In genomic region chr14:46250113-46250703, GRCh38 we compare ENCODE assay signal across 8 cellular contexts.
A peak's percentile ranks its signal among the peaks of the same experiment; 100 is the strongest.
DNase-seq lines count a peak whose midpoint lies in the region; ATAC-seq and TF ChIP-seq lines count a peak whose summit lies in the region.

No MANE protein-coding gene starts in this region.

- POLR2A ChIA-PET in PC-9 (lab: Charles Lee; ENCODE audit: unreplicated experiment), result no interaction called here

- H3K9me2 ChIP-seq in PC-9 (ENCODE audit: insufficient read depth), result no peaks in the 10 kb centered on the region

- H3K9me3 ChIP-seq in right atrium auricular region (no peaks in the 10 kb centered on the region), right cardiac atrium (ENCODE audit: control insufficient read depth, low read length) (no peaks in the 10 kb centered on the region), PC-9 (ENCODE audit: insufficient read depth, low read depth) (no peaks in the 10 kb centered on the region)

- H3F3A ChIP-seq in PC-9 (ENCODE audit: insufficient read depth, low read depth), result no peaks in the 10 kb centered on the region

- no peaks in the 10 kb centered on the region for H3K79me2 ChIP-seq in PC-9 (ENCODE audit: low read depth)

- H3K27me3 Mint-ChIP-seq in CD14-positive monocyte (ENCODE audit: low read depth in 3 of 3), result peaks cover 1 to 2% (median 2%) of the 10 kb centered on the region in 3 donors

- peak; percentile 15 to 57 for TF ChIP-seq CTCF in right atrium auricular region (IDR thresholded peaks at IDR 0.05)
- TF ChIP-seq CTCF in PC-9 (conservative IDR thresholded peaks at IDR 0.05), result peak; percentile 74
- no peak for TF ChIP-seq CTCF in CD14-positive monocyte (IDR thresholded peaks at IDR 0.05)

- CTCF ChIA-PET in PC-9 (lab: Charles Lee), result interaction anchor here (0.7 kb wide), 1 partner anchor 341 kb away, joined by 18 read pairs; no protein-coding TSS in a partner anchor

- no peak overlapping the region for H3K27ac ChIP-seq in right atrium auricular region
- no peak overlapping the region for H3K27ac ChIP-seq in right cardiac atrium (ENCODE audit: low read length)
- H3K27ac ChIP-seq in PC-9, result no peak overlapping the region

- no peaks in the 10 kb centered on the region for H3K36me3 Mint-ChIP-seq in CD14-positive monocyte

- intact Hi-C loops in right cardiac atrium (cut with DNase I) (loop anchor here in 1 of 4 donors (10.0 kb wide), 1 partner anchor 565 kb away; no protein-coding TSS in a partner anchor), PC-9 (cut with micrococcal nuclease; ENCODE audit: unreplicated experiment) (no loop called here), CD14-positive monocyte (cut with micrococcal nuclease) (no loop called here)

- BruUV-seq in PC-9 (replicated peaks; lab: Mats Ljungman, UMichigan), result no TSS peak

- ATAC-seq in right cardiac atrium, result no peak
- ATAC-seq in GM21576 (IDR thresholded peaks at IDR 0.05; ENCODE audit: unreplicated experiment), result no peak

- H3K36me3 ChIP-seq in right atrium auricular region (no peaks in the 10 kb centered on the region), PC-9 (ENCODE audit: low read depth) (no peaks in the 10 kb centered on the region)

- no peaks in the 10 kb centered on the region for H3K9me3 Mint-ChIP-seq in CD14-positive monocyte

- H3K27me3 ChIP-seq in right atrium auricular region, result no peaks in the 10 kb centered on the region
- H3K27me3 ChIP-seq in right cardiac atrium (ENCODE audit: control insufficient read depth, insufficient read depth), result no peaks in the 10 kb centered on the region
- no peaks in the 10 kb centered on the region for H3K27me3 ChIP-seq in PC-9 (ENCODE audit: insufficient read depth, low read depth)

- H3K4me1 ChIP-seq in right atrium auricular region (no peaks in the 10 kb centered on the region), right cardiac atrium (ENCODE audit: control insufficient read depth, insufficient read depth, low read length) (no peaks in the 10 kb centered on the region), PC-9 (replicated peaks; ENCODE audit: insufficient read depth) (no peaks in the 10 kb centered on the region)

- H4K20me1 ChIP-seq in PC-9 (ENCODE audit: insufficient read depth), result no peaks in the 10 kb centered on the region

- H3K4me3 Mint-ChIP-seq in CD14-positive monocyte, result no peak overlapping the region

- H3K4me1 Mint-ChIP-seq in CD14-positive monocyte, result no peaks in the 10 kb centered on the region

- DNase-seq in right atrium auricular region (ENCODE audit: low spot score), result no peak
- DNase-seq in right cardiac atrium, result no peak
- DNase-seq in PC-9, result peak in 1 of 2 experiments; percentile 36
- peak; percentile 2 for DNase-seq in globus pallidus (ENCODE audit: low spot score)
- no peak for DNase-seq in NCI-H774 (lab: John Stamatoyannopoulos, UW)
- DNase-seq in stimulated activated CD8-positive, alpha-beta memory T cell treated with anti-CD3 and anti-CD28 coated beads, Interleukin-4, amount 100 ng/mL, for 48 hours, result no peak
- no peak for DNase-seq in CD14-positive monocyte (ENCODE audit: low spot score)

- H2AFZ ChIP-seq in PC-9, result no peak overlapping the region

- H3K4me3 ChIP-seq in right atrium auricular region (no peak overlapping the region), right cardiac atrium (ENCODE audit: low read length) (no peak overlapping the region), PC-9 (no peak overlapping the region)

- H3K27ac Mint-ChIP-seq in CD14-positive monocyte, result no peak overlapping the region

- no peak overlapping the region for H3K4me2 ChIP-seq in PC-9
